8 cellular contexts compared by ENCODE assay signal in the genomic region with DNA sequence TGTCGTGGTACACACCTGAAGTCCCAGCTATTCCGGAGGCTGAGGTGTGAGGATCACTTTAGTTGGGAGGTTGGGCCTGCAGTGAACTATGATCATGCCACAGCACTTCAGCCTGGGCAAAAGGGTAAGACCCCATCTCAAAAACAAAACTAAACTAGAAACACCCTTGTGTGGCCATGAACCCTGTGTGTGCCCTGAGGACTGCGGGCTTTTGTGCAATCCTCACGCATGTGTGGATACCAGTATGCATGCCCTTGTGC. TPM values are rescaled to one million over a fixed set of nuclear protein-coding genes. Genes with fewer than 3 reads are reported as not detected.
DNase-seq lines count a peak whose midpoint lies in the region; ATAC-seq and TF ChIP-seq lines count a peak whose summit lies in the region.

No MANE protein-coding gene starts in this region.

- H3K4me1 ChIP-seq in adrenal gland (replicated peaks in 1 of 2) (peaks cover 36 to 40% of the 10 kb centered on the region in 2 donors), right lobe of liver (peaks cover 0 to 30% (median 10%) of the 10 kb centered on the region in 4 donors), thymus (ENCODE audit: control insufficient read depth, insufficient read depth, low read length) (peaks cover 27% of the 10 kb centered on the region)

- ATAC-seq in right lobe of liver (no peak), GM18907 (IDR thresholded peaks at IDR 0.05; ENCODE audit: unreplicated experiment) (no peak)

- no peaks in the 10 kb centered on the region for H3K27me3 Mint-ChIP-seq in activated CD4-positive, alpha-beta T cell treated with anti-CD3 and anti-CD28 coated beads, Interleukin-2, amount 10 ng/mL, durations not matched to agents 7 days and 5 days

- TF ChIP-seq POLR2A in adrenal gland (IDR thresholded peaks at IDR 0.05), result no peak
- TF ChIP-seq POLR2A in right lobe of liver (IDR thresholded peaks at IDR 0.05), result no peak

- WGBS in adrenal gland, 4 donors, result 39 to 61% (median 46%) methylated on average over 3 to 4 of the region's 4 CpGs
- WGBS in right lobe of liver (ENCODE audit: insufficient coverage, low coverage, low lambda C conversion rate, missing lambda C conversion rate), result 58% methylated on average over 4 of the region's 4 CpGs
- WGBS in thymus, result 63% methylated on average over 4 of the region's 4 CpGs

- H3K4me3 ChIP-seq in adrenal gland (peak overlapping the region in 2 of 4 donors; percentile 40 to 54), right lobe of liver (peak overlapping the region; percentile 34 to 93 (median 51)), thymus (ENCODE audit: low read length) (peak overlapping the region; percentile 96)

- H3K36me3 ChIP-seq in adrenal gland (replicated peaks in 1 of 2), result peaks cover 0 to 10% of the 10 kb centered on the region in 2 donors
- peaks cover 0 to 7% (median 0%) of the 10 kb centered on the region in 4 donors for H3K36me3 ChIP-seq in right lobe of liver
- H3K36me3 ChIP-seq in thymus (ENCODE audit: control insufficient read depth, insufficient read depth), result peaks cover 24% of the 10 kb centered on the region

- intact Hi-C loops in adrenal gland (cut with DNase I), result no loop called here
- intact Hi-C loops in right lobe of liver (cut with DNase I), result no loop called here

- CTCF ChIA-PET in activated CD4-positive, alpha-beta T cell treated with anti-CD3 and anti-CD28 coated beads, Interleukin-2, amount 10 ng/mL, durations not matched to agents 7 days and 5 days (lab: Charles Lee), result interaction anchor here (0.5 to 4.5 kb wide), 5 partner anchors 11 to 257 kb away, joined by 3 to 22 read pairs (median 6); a partner anchor contains a TSS

- peak overlapping the region; percentile 41 to 94 (median 94) for H3K27ac ChIP-seq in adrenal gland
- peak overlapping the region; percentile 67 to 77 (median 77) for H3K27ac ChIP-seq in right lobe of liver
- peak overlapping the region; percentile 96 for H3K27ac ChIP-seq in thymus (ENCODE audit: low read depth)

- H3K4me1 Mint-ChIP-seq in activated CD4-positive, alpha-beta T cell treated with anti-CD3 and anti-CD28 coated beads, Interleukin-2, amount 10 ng/mL, durations not matched to agents 7 days and 5 days, result peaks cover 47% of the 10 kb centered on the region

- H3K36me3 Mint-ChIP-seq in activated CD4-positive, alpha-beta T cell treated with anti-CD3 and anti-CD28 coated beads, Interleukin-2, amount 10 ng/mL, durations not matched to agents 7 days and 5 days (ENCODE audit: low read depth), result peaks cover 32% of the 10 kb centered on the region

- H3K27me3 ChIP-seq in adrenal gland (no peaks in the 10 kb centered on the region), right lobe of liver (no peaks in the 10 kb centered on the region), thymus (ENCODE audit: control insufficient read depth, insufficient read depth) (no peaks in the 10 kb centered on the region)

- no peak for DNase-seq in activated CD4-positive, alpha-beta T cell treated with anti-CD3 and anti-CD28 coated beads, Interleukin-2, amount 10 ng/mL, durations not matched to agents 7 days and 5 days
- DNase-seq in activated CD4-positive, alpha-beta T cell treated with anti-CD3 and anti-CD28 coated beads for 1 hour, result no peak
- no peak for DNase-seq in adrenal gland
- DNase-seq in right lobe of liver, result no peak
- DNase-seq in GM10266 (ENCODE audit: extremely low spot score), result no peak
- no peak for DNase-seq in iPS-NIHi11 (ENCODE audit: low spot score)

- no peaks in the 10 kb centered on the region for H3K9me3 ChIP-seq in adrenal gland (replicated peaks in 1 of 3)
- no peaks in the 10 kb centered on the region for H3K9me3 ChIP-seq in right lobe of liver
- H3K9me3 ChIP-seq in thymus (ENCODE audit: control insufficient read depth), result no peaks in the 10 kb centered on the region

- peak overlapping the region; percentile 87 for H3K4me3 Mint-ChIP-seq in activated CD4-positive, alpha-beta T cell treated with anti-CD3 and anti-CD28 coated beads, Interleukin-2, amount 10 ng/mL, durations not matched to agents 7 days and 5 days

- peak overlapping the region; percentile 95 for H3K27ac Mint-ChIP-seq in activated CD4-positive, alpha-beta T cell treated with anti-CD3 and anti-CD28 coated beads, Interleukin-2, amount 10 ng/mL, durations not matched to agents 7 days and 5 days

- no peaks in the 10 kb centered on the region for H3K9me3 Mint-ChIP-seq in activated CD4-positive, alpha-beta T cell treated with anti-CD3 and anti-CD28 coated beads, Interleukin-2, amount 10 ng/mL, durations not matched to agents 7 days and 5 days

- no peak for TF ChIP-seq CTCF in adrenal gland (IDR thresholded peaks at IDR 0.05)
- no peak for TF ChIP-seq CTCF in right lobe of liver (IDR thresholded peaks at IDR 0.05)
- no peak for TF ChIP-seq CTCF in GM10266 (IDR thresholded peaks at IDR 0.05; ENCODE audit: control insufficient read depth, insufficient read depth, low read depth, missing control alignments)

- POLR2A ChIA-PET in activated CD4-positive, alpha-beta T cell treated with anti-CD3 and anti-CD28 coated beads, Interleukin-2, amount 10 ng/mL, durations not matched to agents 7 days and 5 days (lab: Charles Lee), result interaction anchor here (0.7 to 1.2 kb wide), 2 partner anchors 43 to 58 kb away, joined by 4 to 5 read pairs; no protein-coding TSS in a partner anchor

RNA-seq across cellular contexts. Expression of a gene that starts 1.1 kb away (rescaled TPM):
- total RNA-seq in activated CD4-positive, alpha-beta T cell treated with anti-CD3 and anti-CD28 coated beads, Interleukin-2, amount 10 ng/mL, durations not matched to agents 7 days and 5 days, result 100 to 1,000 TPM; 124 to 126 TPM
- 100 to 1,000 TPM in 5 of 8 donors, 10 to 100 TPM in 3; 79.2 to 116 (median 104) TPM for total RNA-seq in adrenal gland
- 100 to 1,000 TPM in 1 of 3 donors, 10 to 100 TPM in 2; 53.1 to 122 (median 98.7) TPM for polyA plus RNA-seq in adrenal gland
- total RNA-seq in right lobe of liver, result 10 to 100 TPM; 34.5 to 47.0 (median 37.4) TPM
- 90.3 TPM for polyA plus RNA-seq in thymus

RNA-seq across cellular contexts. Expression of a gene that starts 19.8 kb away (rescaled TPM):
- total RNA-seq in activated CD4-positive, alpha-beta T cell treated with anti-CD3 and anti-CD28 coated beads, Interleukin-2, amount 10 ng/mL, durations not matched to agents 7 days and 5 days, result 10 to 100 TPM; 52.8 to 54.7 TPM
- total RNA-seq in adrenal gland (100 to 1,000 TPM in 1 of 8 donors, 10 to 100 TPM in 7; 41.4 to 105 (median 68.2) TPM), right lobe of liver (10 to 100 TPM in 3 of 6 experiments, 1 to 10 TPM in 3; 6.4 to 17.2 (median 10.2) TPM)
- polyA plus RNA-seq in adrenal gland (100 to 1,000 TPM in 1 of 3 donors, 10 to 100 TPM in 2; 25.8 to 135 (median 97.5) TPM), thymus (86.7 TPM)

RNA-seq across cellular contexts. Expression of a gene that starts 22.6 kb away (rescaled TPM):
- total RNA-seq in activated CD4-positive, alpha-beta T cell treated with anti-CD3 and anti-CD28 coated beads, Interleukin-2, amount 10 ng/mL, durations not matched to agents 7 days and 5 days, result under 1 TPM in 1 of 2 experiments, not detected in 1; 0.89 TPM
- total RNA-seq in adrenal gland (1 to 10 TPM in 2 of 8 donors, under 1 TPM in 1, not detected in 5; 0.74 to 9.2 (median 1.0) TPM), right lobe of liver (1 to 10 TPM in 2 of 6 experiments, under 1 TPM in 1, not detected in 3; 0.86 to 1.9 (median 1.1) TPM)
- polyA plus RNA-seq in adrenal gland (1 to 10 TPM in 2 of 3 donors, not detected in 1; 8.3 to 8.7 TPM), thymus (38.7 TPM)

RNA-seq across cellular contexts. Expression of a gene that starts 46.9 kb away (rescaled TPM):
- total RNA-seq in activated CD4-positive, alpha-beta T cell treated with anti-CD3 and anti-CD28 coated beads, Interleukin-2, amount 10 ng/mL, durations not matched to agents 7 days and 5 days, result 100 to 1,000 TPM; 149 to 182 TPM
- total RNA-seq in adrenal gland (10 to 100 TPM; 18.5 to 91.3 (median 57.3) TPM), right lobe of liver (10 to 100 TPM; 21.4 to 33.1 (median 24.7) TPM)
- polyA plus RNA-seq in adrenal gland (100 to 1,000 TPM in 2 of 3 donors, 10 to 100 TPM in 1; 92.1 to 176 (median 164) TPM), thymus (58.4 TPM)

RNA-seq across cellular contexts. Expression of a gene that starts 47.6 kb away (rescaled TPM):
- 10 to 100 TPM; 17.5 to 19.8 TPM for total RNA-seq in activated CD4-positive, alpha-beta T cell treated with anti-CD3 and anti-CD28 coated beads, Interleukin-2, amount 10 ng/mL, durations not matched to agents 7 days and 5 days
- total RNA-seq in adrenal gland (10 to 100 TPM in 5 of 8 donors, 1 to 10 TPM in 3; 5.9 to 17.5 (median 12.2) TPM), right lobe of liver (10 to 100 TPM in 2 of 6 experiments, 1 to 10 TPM in 4; 2.9 to 11.2 (median 4.4) TPM)
- polyA plus RNA-seq in adrenal gland (10 to 100 TPM in 2 of 3 donors, 1 to 10 TPM in 1; 7.9 to 28.0 (median 18.6) TPM), thymus (7.4 TPM)
